Comparison of ENCODE assay signal across 9 cellular contexts in the genomic region with DNA sequence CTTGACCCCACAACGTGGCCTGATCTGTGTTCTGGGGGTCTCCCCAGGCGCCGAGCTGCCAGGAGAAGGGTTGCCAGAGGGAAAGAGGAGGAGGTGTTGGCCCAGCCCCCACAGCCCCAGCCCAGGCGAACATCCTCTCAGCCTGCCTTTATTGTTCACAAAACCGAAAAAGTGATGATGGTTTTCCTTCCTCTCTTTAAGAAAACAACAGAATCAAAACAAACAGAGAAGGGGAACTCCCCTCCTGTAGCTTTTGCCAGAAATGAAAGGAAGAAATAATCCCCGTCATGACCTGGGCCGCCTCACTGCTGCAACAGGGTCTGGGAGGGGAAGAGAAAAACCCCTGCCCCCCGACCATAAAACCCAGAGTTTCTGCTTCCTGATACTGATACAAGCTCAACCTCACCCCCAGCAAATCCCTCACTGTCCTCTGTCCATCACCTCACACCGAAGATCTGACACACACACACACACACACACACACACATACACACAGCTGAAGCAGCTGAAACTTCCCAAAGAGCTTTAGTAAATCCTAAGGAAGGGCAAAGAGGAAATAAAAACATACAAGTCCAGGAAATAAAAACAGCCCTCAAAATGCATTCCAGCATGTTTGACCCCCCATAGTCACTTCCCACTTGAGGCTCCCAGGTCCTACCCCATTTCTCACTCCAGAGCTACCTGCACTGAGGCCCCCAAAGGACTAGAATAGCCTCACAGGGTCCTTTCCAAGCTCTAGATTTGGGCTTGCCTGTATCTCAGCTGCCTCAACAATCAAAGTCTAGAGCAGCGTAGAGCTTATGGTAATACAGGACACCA. TPM values are rescaled to one million over a fixed set of nuclear protein-coding genes. Genes with fewer than 3 reads are reported as not detected.
A peak's percentile ranks its signal among the peaks of the same experiment; 100 is the strongest.
DNase-seq lines count a peak whose midpoint lies in the region; ATAC-seq and TF ChIP-seq lines count a peak whose summit lies in the region.
"Had no signal": no experiment of that assay in that cellular context is flagged by ENCODE, and none has a peak within 500 bp of the region (broad histone marks: within the 10 kb centered on the region; RNA-seq: fewer than 3 reads in every experiment).

No MANE protein-coding gene starts in this region.

- ATAC-seq in HG03565 (IDR thresholded peaks at IDR 0.05; ENCODE audit: unreplicated experiment) = peak; percentile 82

- peaks cover 0 to 16% (median 11%) of the 10 kb centered on the region in 3 donors for H3K27me3 Mint-ChIP-seq in immature natural killer cell (ENCODE audit: low read depth in 3 of 3)

- peak overlapping the region; percentile 98 to 100 (median 99) for H3K27ac Mint-ChIP-seq in immature natural killer cell

- TF ChIP-seq CTCF in uterus (IDR thresholded peaks at IDR 0.05) = no peak

- H3K4me1 ChIP-seq in uterus = peaks cover 0 to 13% of the 10 kb centered on the region in 2 donors

- peak; percentile 29 for DNase-seq in NK-92 treated with Interleukin-12 subunit alpha and Interleukin-12 subunit beta, amount 100 ng/mL, for 24 hours (lab: John Stamatoyannopoulos, UW)
- DNase-seq in NK-92 (lab: John Stamatoyannopoulos, UW; ENCODE audit: unreplicated experiment) (no peak), immature natural killer cell (peak; percentile 83 to 84 (median 84)), uterus (no peak), NCI-H2029 (lab: John Stamatoyannopoulos, UW) (no peak)
- peak; percentile 81 for DNase-seq in activated CD8-positive, alpha-beta memory T cell treated with anti-CD3 and anti-CD28 coated beads, Interleukin-2, amount 50 U/mL, for 48 hours
- DNase-seq in stimulated activated CD8-positive, alpha-beta memory T cell treated with anti-CD3 and anti-CD28 coated beads, Interleukin-15, amount 100 ng/mL, for 4 hours (ENCODE audit: low read depth in 2 of 2) = peak; percentile 45 to 53

- H3K9me3 ChIP-seq in uterus = peaks cover 0 to 12% of the 10 kb centered on the region in 2 donors

- H3K27me3 ChIP-seq in uterus = no peaks in the 10 kb centered on the region

- peaks cover 85 to 91% of the 10 kb centered on the region in 2 donors for H3K4me1 Mint-ChIP-seq in immature natural killer cell

- H3K4me3 ChIP-seq in uterus = no peak overlapping the region

- H3K36me3 ChIP-seq in uterus = no peaks in the 10 kb centered on the region

- H3K9me3 Mint-ChIP-seq in immature natural killer cell = no peaks in the 10 kb centered on the region

- no peaks in the 10 kb centered on the region for H3K36me3 Mint-ChIP-seq in immature natural killer cell

- intact Hi-C loops in uterus (cut with DNase I; ENCODE audit: low total_unique reads) = no loop called here

- H3K4me3 Mint-ChIP-seq in immature natural killer cell = peak overlapping the region; percentile 60 to 82 (median 76)

- peak overlapping the region in 1 of 2 donors; percentile 56 for H3K27ac ChIP-seq in uterus
- H3K27ac ChIP-seq: 22Rv1 had no signal

- no peak for TF ChIP-seq POLR2A in uterus (IDR thresholded peaks at IDR 0.05)

RNA-seq across cellular contexts. Expression of a gene that starts 51.8 kb away (rescaled TPM):
- polyA plus RNA-seq in immature natural killer cell = 100 to 1,000 TPM; 166 to 431 (median 274) TPM
- total RNA-seq in uterus = 100 to 1,000 TPM in 1 of 4 donors, 10 to 100 TPM in 3; 18.2 to 209 (median 67.2) TPM

Comparison
In these comparisons a context has a peak if more than half of its experiments do, and no peak if none do; other contexts are left out.
1. DNase-seq: peak in NK-92 treated with Interleukin-12 subunit alpha and Interleukin-12 subunit beta, amount 100 ng/mL, for 24 hours (single experiment), activated CD8-positive, alpha-beta memory T cell treated with anti-CD3 and anti-CD28 coated beads, Interleukin-2, amount 50 U/mL, for 48 hours (single experiment), immature natural killer cell (3 of 3) and stimulated activated CD8-positive, alpha-beta memory T cell treated with anti-CD3 and anti-CD28 coated beads, Interleukin-15, amount 100 ng/mL, for 4 hours (2 of 2); none in NK-92 (single experiment), uterus (0 of 2) and NCI-H2029 (single experiment).